8 cellular contexts compared by ENCODE assay signal in genomic region chr2:35428548-35428947, GRCh38.
DNase-seq lines count a peak whose midpoint lies in the region; ATAC-seq and TF ChIP-seq lines count a peak whose summit lies in the region.

No MANE protein-coding gene starts in this region.

- DNase-seq in ELF-1 (ENCODE audit: low read depth, low spot score): peak; percentile 58
- peak; percentile 9 for DNase-seq in NCI-H2171 treated with DMSO at 0.1 percent for 48 hours (lab: John Stamatoyannopoulos, UW)
- DNase-seq in dermis microvascular lymphatic vessel endothelial cell (ENCODE audit: low read depth in 2 of 2): peak; percentile 5 to 41
- peak; percentile 60 for DNase-seq in neural progenitor cell (ENCODE audit: low spot score)
- no peak for DNase-seq in T-helper 9 cell

- TF ChIP-seq CTCF in neural progenitor cell (IDR thresholded peaks at IDR 0.05): peak; percentile 65

- no peak overlapping the region for H3K4me3 ChIP-seq in neural progenitor cell

- H3K36me3 ChIP-seq in neural progenitor cell: no peaks in the 10 kb centered on the region

- no peaks in the 10 kb centered on the region for H4K20me1 ChIP-seq in neural progenitor cell (ENCODE audit: low read depth)

- H3K27me3 ChIP-seq in neural progenitor cell: no peaks in the 10 kb centered on the region

- H3K4me2 ChIP-seq in neural progenitor cell: no peak overlapping the region

- no peaks in the 10 kb centered on the region for H3K4me1 Mint-ChIP-seq in neural progenitor cell

- H3K36me3 Mint-ChIP-seq in neural progenitor cell: no peaks in the 10 kb centered on the region

- no peak overlapping the region for H3K27ac Mint-ChIP-seq in neural progenitor cell

- H3F3A ChIP-seq in neural progenitor cell (ENCODE audit: low read depth): no peaks in the 10 kb centered on the region

- ATAC-seq in GM21786 (IDR thresholded peaks at IDR 0.05; ENCODE audit: unreplicated experiment) (peak; percentile 69), GM19452 (IDR thresholded peaks at IDR 0.05; ENCODE audit: unreplicated experiment) (no peak), HG03439 (IDR thresholded peaks at IDR 0.05; ENCODE audit: unreplicated experiment) (no peak)

- no peak overlapping the region for H3K9ac ChIP-seq in neural progenitor cell

- H2AFZ ChIP-seq in neural progenitor cell (replicated peaks): no peak overlapping the region

- no peaks in the 10 kb centered on the region for H3K79me2 ChIP-seq in neural progenitor cell (ENCODE audit: low read depth)

- H3K9me3 ChIP-seq in neural progenitor cell (ENCODE audit: low read depth): no peaks in the 10 kb centered on the region

- no peak overlapping the region for H3K27ac ChIP-seq in neural progenitor cell

- no peaks in the 10 kb centered on the region for H3K27me3 Mint-ChIP-seq in neural progenitor cell (ENCODE audit: insufficient read depth, low read depth)

- no peak overlapping the region for H3K4me3 Mint-ChIP-seq in neural progenitor cell

- H3K4me1 ChIP-seq in neural progenitor cell: no peaks in the 10 kb centered on the region

- no peaks in the 10 kb centered on the region for H3K9me3 Mint-ChIP-seq in neural progenitor cell
